Comparison of ENCODE assay signal across 14 cellular contexts in the genomic region with DNA sequence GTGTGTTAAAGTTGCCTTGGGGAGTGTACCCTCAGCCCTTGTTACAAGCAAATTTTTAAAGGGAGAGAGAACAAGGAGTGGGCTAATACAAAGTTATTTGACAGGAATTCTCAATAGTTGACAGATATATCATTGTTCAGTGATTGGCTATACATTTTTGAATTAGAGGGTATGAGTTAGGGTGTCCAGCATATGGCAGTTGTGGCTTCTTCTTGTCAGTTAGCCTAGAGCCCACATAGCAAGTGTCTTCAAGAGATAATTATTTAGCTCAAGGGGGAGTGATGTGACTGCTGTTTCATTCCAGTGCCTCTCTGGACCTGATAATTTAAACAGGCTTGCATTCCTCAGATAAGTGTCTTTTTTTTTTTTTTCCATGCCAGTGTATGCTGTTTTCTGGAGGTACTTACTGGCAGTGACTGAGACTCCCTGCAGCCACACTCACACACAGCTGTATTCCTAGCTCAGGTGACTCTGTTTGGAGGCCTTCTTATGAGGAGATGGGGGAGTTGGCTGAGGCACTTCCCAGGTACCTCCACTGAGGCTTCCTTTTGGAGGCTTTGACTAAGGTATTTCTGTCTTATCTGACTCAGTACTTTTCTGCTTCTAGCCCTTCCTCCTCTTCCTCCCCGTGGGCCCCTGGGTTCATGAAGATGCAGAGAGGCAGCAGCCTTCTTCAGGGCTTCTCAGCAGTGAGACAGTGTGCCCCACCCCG. TPM values are rescaled to one million over a fixed set of nuclear protein-coding genes. Genes with fewer than 3 reads are reported as not detected.
DNase-seq lines count a peak whose midpoint lies in the region; ATAC-seq, FAIRE-seq and TF ChIP-seq lines count a peak whose summit lies in the region.
"Had no signal": no experiment of that assay in that cellular context is flagged by ENCODE, and none has a peak within 500 bp of the region (broad histone marks: within the 10 kb centered on the region; RNA-seq: fewer than 3 reads in every experiment).

No MANE protein-coding gene starts in this region.

- peaks cover 4 to 40% of the 10 kb centered on the region in 2 experiments; a peak in 3 of 5 replicates for H3K4me1 ChIP-seq in K562 (replicated peaks in 1 of 2; ENCODE audit: control insufficient read depth in 2 of 2, insufficient read depth in 2 of 2, low read length in 2 of 2)
- peaks cover 23 to 62% of the 10 kb centered on the region in 2 donors for H3K4me1 ChIP-seq in naive thymus-derived CD4-positive, alpha-beta T cell (ENCODE audit: control insufficient read depth in 2 of 2, insufficient read depth in 2 of 2, low read length in 2 of 2)
- H3K4me1 ChIP-seq: SJCRH30, thyroid gland had no signal

- H3K36me3 ChIP-seq in K562 (ENCODE audit: control insufficient read depth, insufficient read depth, low read length), result peaks cover 8% of the 10 kb centered on the region
- H3K36me3 ChIP-seq in naive thymus-derived CD4-positive, alpha-beta T cell (ENCODE audit: control insufficient read depth in 2 of 3, insufficient read depth in 3 of 3, low read length in 3 of 3), result no peaks in the 10 kb centered on the region
- H3K36me3 ChIP-seq: SJCRH30, thyroid gland had no signal

- H3K36me3 Mint-ChIP-seq in activated CD4-positive, alpha-beta T cell treated with anti-CD3 and anti-CD28 coated beads, Interleukin-2, amount 10 ng/mL, durations not matched to agents 7 days and 5 days (ENCODE audit: low read depth), result peaks cover 24% of the 10 kb centered on the region
- peaks cover 8 to 37% (median 11%) of the 10 kb centered on the region in 5 donors for H3K36me3 Mint-ChIP-seq in naive thymus-derived CD4-positive, alpha-beta T cell

- no peaks in the 10 kb centered on the region for H3K9me1 ChIP-seq in K562 (ENCODE audit: control insufficient read depth, insufficient read depth, low read length)

- H2AFZ ChIP-seq in K562 (ENCODE audit: low read depth, low read length), result peak overlapping the region; percentile 57

- no peak for TF ChIP-seq POLR2A in K562 (conservative IDR thresholded peaks at IDR 0.05)

- no TSS peak for BruUV-seq in K562 (replicated peaks; lab: Mats Ljungman, UMichigan)

- no peaks in the 10 kb centered on the region for H3K79me2 ChIP-seq in K562 (ENCODE audit: control insufficient read depth, insufficient read depth, low read length)

- peaks cover 10% of the 10 kb centered on the region for H3K9me3 Mint-ChIP-seq in activated CD4-positive, alpha-beta T cell treated with anti-CD3 and anti-CD28 coated beads, Interleukin-2, amount 10 ng/mL, durations not matched to agents 7 days and 5 days
- peaks cover 0 to 17% (median 6%) of the 10 kb centered on the region in 11 donors for H3K9me3 Mint-ChIP-seq in naive thymus-derived CD4-positive, alpha-beta T cell

- WGBS in K562 (ENCODE audit: insufficient coverage, low coverage, missing lambda C conversion rate), result 3% methylated on average over 2 of the region's 2 CpGs

- peaks cover 14% of the 10 kb centered on the region for H3K9me3 ChIP-seq in K562 (replicated peaks; ENCODE audit: control insufficient read depth, insufficient read depth, low read depth, low read length)
- H3K9me3 ChIP-seq in naive thymus-derived CD4-positive, alpha-beta T cell (ENCODE audit: control insufficient read depth in 2 of 3, low read length in 3 of 3), result no peaks in the 10 kb centered on the region
- H3K9me3 ChIP-seq: thyroid gland had no signal

- peak; percentile 17 for DNase-seq in activated CD4-positive, alpha-beta T cell treated with anti-CD3 and anti-CD28 coated beads for 48 hours
- no peak for DNase-seq in activated CD4-positive, alpha-beta T cell treated with anti-CD3 and anti-CD28 coated beads, Interleukin-2, amount 10 ng/mL, durations not matched to agents 7 days and 5 days
- DNase-seq in KBM-7 (peak; percentile 7), K562 (ENCODE audit: extremely low read depth in 1 of 4, low spot score in 3 of 4) (peak; percentile 47 to 95 (median 65)), NOMO-1 treated with dmso at 0.1 percent for 144 hours (lab: John Stamatoyannopoulos, UW; ENCODE audit: unreplicated experiment) (no peak)
- DNase-seq in naive thymus-derived CD4-positive, alpha-beta T cell, result no peak
- DNase-seq in effector CD4-positive, alpha-beta T cell, result no peak
- DNase-seq: activated T-cell treated with anti-CD3 and anti-CD28 coated beads, Interleukin-2, amount 50 U/mL, for 1 hour; DMS53; left colon; SJCRH30 had no signal

- TF ChIP-seq CTCF in K562 (IDR thresholded peaks at IDR 0.05 in 2 of 3, conservative IDR thresholded peaks at IDR 0.05 in 1 of 3; ENCODE audit: insufficient read depth in 2 of 3, low read depth in 1 of 3, low read length in 3 of 3), result no peak; a peak in 2 of 6 replicates

- peaks cover 45% of the 10 kb centered on the region for H3K4me1 Mint-ChIP-seq in activated CD4-positive, alpha-beta T cell treated with anti-CD3 and anti-CD28 coated beads, Interleukin-2, amount 10 ng/mL, durations not matched to agents 7 days and 5 days
- H3K4me1 Mint-ChIP-seq in naive thymus-derived CD4-positive, alpha-beta T cell, result peaks cover 46 to 87% (median 80%) of the 10 kb centered on the region in 7 donors
- H3K4me1 Mint-ChIP-seq: brain had no signal

- in situ Hi-C loops in KBM-7 (cut with MboI; ENCODE audit: low pct_unique_long_range_greater_than_20kb, low sequenced_read_pairs), result no loop called here
- in situ Hi-C loops in K562 (cut with MboI), result no loop called here

- peak; percentile 91 for ATAC-seq in K562
- no peak for ATAC-seq in naive thymus-derived CD4-positive, alpha-beta T cell
- no peak for ATAC-seq in HG02642 (IDR thresholded peaks at IDR 0.05; ENCODE audit: poor library complexity, unreplicated experiment)
- ATAC-seq: left colon had no signal

- peak; percentile 98 for TF ChIP-seq EP300 in K562 (IDR thresholded peaks at IDR 0.05; ENCODE audit: low read length)

- intact Hi-C loops in K562 (cut with micrococcal nuclease), result loop anchor here (1.0 to 2.0 kb wide), 3 partner anchors 32 to 46 kb away; a partner anchor contains a TSS
- intact Hi-C loops in naive thymus-derived CD4-positive, alpha-beta T cell (cut with micrococcal nuclease), result loop anchor here (5.0 to 10.0 kb wide), 2 partner anchors 42 to 130 kb away; a partner anchor contains a TSS

- H3K27me3 Mint-ChIP-seq in activated CD4-positive, alpha-beta T cell treated with anti-CD3 and anti-CD28 coated beads, Interleukin-2, amount 10 ng/mL, durations not matched to agents 7 days and 5 days, result no peaks in the 10 kb centered on the region
- no peaks in the 10 kb centered on the region for H3K27me3 Mint-ChIP-seq in naive thymus-derived CD4-positive, alpha-beta T cell
- H3K27me3 Mint-ChIP-seq: brain had no signal

- no peak overlapping the region for H3K4me3 Mint-ChIP-seq in activated CD4-positive, alpha-beta T cell treated with anti-CD3 and anti-CD28 coated beads, Interleukin-2, amount 10 ng/mL, durations not matched to agents 7 days and 5 days
- peak overlapping the region in 5 of 10 donors; percentile 8 to 76 (median 24) for H3K4me3 Mint-ChIP-seq in naive thymus-derived CD4-positive, alpha-beta T cell
- H3K4me3 Mint-ChIP-seq: brain had no signal

- peak; percentile 94 for FAIRE-seq in K562 (lab: Jason Lieb, UNC)

- peak overlapping the region; percentile 55 for H3K4me2 ChIP-seq in K562 (ENCODE audit: insufficient read depth, low read length)

- POLR2A ChIA-PET in activated CD4-positive, alpha-beta T cell treated with anti-CD3 and anti-CD28 coated beads, Interleukin-2, amount 10 ng/mL, durations not matched to agents 7 days and 5 days (lab: Charles Lee), result no interaction called here
- POLR2A ChIA-PET in K562 (lab: Yijun Ruan, JAX), result interaction anchor here (0.5 to 1.3 kb wide), 12 partner anchors 11 to 862 kb away, joined by 3 to 7 read pairs (median 3); no protein-coding TSS in a partner anchor
- POLR2A ChIA-PET in naive thymus-derived CD4-positive, alpha-beta T cell (lab: Charles Lee), result interaction anchor here (0.8 to 2.2 kb wide), 4 partner anchors 9 to 46 kb away, joined by 3 to 9 read pairs (median 6); a partner anchor contains a TSS

- H3K4me3 ChIP-seq in K562, result no peak overlapping the region
- no peak overlapping the region for H3K4me3 ChIP-seq in naive thymus-derived CD4-positive, alpha-beta T cell (ENCODE audit: low read length)
- H3K4me3 ChIP-seq: SJCRH30, thyroid gland had no signal

- CTCF ChIA-PET in activated CD4-positive, alpha-beta T cell treated with anti-CD3 and anti-CD28 coated beads, Interleukin-2, amount 10 ng/mL, durations not matched to agents 7 days and 5 days (lab: Charles Lee), result interaction anchor here (0.7 to 0.9 kb wide), 2 partner anchors 22 to 179 kb away, joined by 3 read pairs; no protein-coding TSS in a partner anchor
- CTCF ChIA-PET in K562 (lab: Yijun Ruan, JAX; ENCODE audit: low intra/inter-chr PET ratio), result no interaction called here
- CTCF ChIA-PET in naive thymus-derived CD4-positive, alpha-beta T cell (lab: Charles Lee), result interaction anchor here (2.7 kb wide), 1 partner anchor 46 kb away, joined by 10 read pairs; no protein-coding TSS in a partner anchor

- no peaks in the 10 kb centered on the region for H4K20me1 ChIP-seq in K562 (replicated peaks; ENCODE audit: control insufficient read depth, insufficient read depth, low read length)

- H3K27me3 ChIP-seq in K562 (ENCODE audit: control insufficient read depth in 2 of 2, insufficient read depth in 2 of 2, low read length in 2 of 2), result no peaks in the 10 kb centered on the region
- H3K27me3 ChIP-seq in naive thymus-derived CD4-positive, alpha-beta T cell (ENCODE audit: control insufficient read depth in 2 of 2, insufficient read depth in 2 of 2, low read length in 2 of 2), result no peaks in the 10 kb centered on the region
- H3K27me3 ChIP-seq: SJCRH30, thyroid gland had no signal

- TF ChIP-seq RAD21 in K562 (CRISPR knock-in tag; conservative IDR thresholded peaks at IDR 0.05 in 1 of 2, IDR thresholded peaks at IDR 0.05 in 1 of 2), result peak in 1 of 2 experiments; percentile 6; a peak in 2 of 4 replicates

- peak overlapping the region; percentile 96 for H3K27ac ChIP-seq in K562 (ENCODE audit: extremely low read depth, low read depth, low read length)
- H3K27ac ChIP-seq in naive thymus-derived CD4-positive, alpha-beta T cell (ENCODE audit: low read depth, low read length), result no peak overlapping the region
- H3K27ac ChIP-seq: SJCRH30, thyroid gland had no signal

- peak overlapping the region in 1 of 2 experiments; percentile 63; a peak in 2 of 4 replicates for H3K9ac ChIP-seq in K562 (ENCODE audit: insufficient read depth in 1 of 2, low read depth in 2 of 2, low read length in 2 of 2)

- no peak overlapping the region for H3K27ac Mint-ChIP-seq in activated CD4-positive, alpha-beta T cell treated with anti-CD3 and anti-CD28 coated beads, Interleukin-2, amount 10 ng/mL, durations not matched to agents 7 days and 5 days
- peak overlapping the region in 8 of 9 donors; percentile 74 to 98 (median 84) for H3K27ac Mint-ChIP-seq in naive thymus-derived CD4-positive, alpha-beta T cell
- H3K27ac Mint-ChIP-seq: brain had no signal

RNA-seq across cellular contexts. Expression of a gene that starts 32.4 kb away (rescaled TPM):
- 10 to 100 TPM; 87.9 to 89.9 TPM for total RNA-seq in activated CD4-positive, alpha-beta T cell treated with anti-CD3 and anti-CD28 coated beads, Interleukin-2, amount 10 ng/mL, durations not matched to agents 7 days and 5 days
- 173 and 433 TPM in 2 replicates for total RNA-seq in K562 (2011; cell fraction: chromatin; rRNA removed; ENCODE audit: low replicate concordance)
- 69.9 and 88.0 TPM in 2 replicates for total RNA-seq in K562 (2011; cell fraction: nucleolus; rRNA removed)
- 156 and 175 TPM in 2 replicates for total RNA-seq in K562 (2011; cell fraction: nucleoplasm; rRNA removed)
- 50.1 and 55.0 TPM in 2 replicates for total RNA-seq in K562 (2014; rRNA removed)
- total RNA-seq in K562 (2014; rRNA removed; fragmentation: Illumina TruSeq; extraction: Trizol), result 98.4 and 106 TPM in 2 replicates
- 77.7 and 79.5 TPM in 2 replicates for total RNA-seq in K562 (2015; rRNA removed; fragmentation: Illumina TruSeq; extraction: Trizol)
- total RNA-seq in K562 (2021), result 83.1 and 83.2 TPM in 2 replicates
- polyA plus RNA-seq in K562 (2011; rRNA removed), result 126 and 128 TPM in 2 replicates
- 19.6 and 49.4 TPM in 2 replicates for polyA plus RNA-seq in K562 (2011; cell fraction: cytosol; rRNA removed)
- 310 and 362 TPM in 2 replicates for polyA plus RNA-seq in K562 (2011; cell fraction: nucleus; rRNA removed)
- polyA plus RNA-seq in K562 (2012), result 30.0 and 50.2 TPM in 2 replicates
- 62.7 and 68.0 TPM in 2 replicates for polyA plus RNA-seq in K562 (2014; fragmentation: Illumina TruSeq; extraction: Trizol)
- polyA plus RNA-seq in K562 (2014; fragmentation: Nextera tagmentation; extraction: Ambion mirVana), result 10 to 100 TPM; 30.6 to 77.7 TPM
- polyA plus RNA-seq in K562 (2014; rRNA removed), result 57.4 and 61.2 TPM in 2 replicates
- 163 and 190 TPM in 2 replicates for polyA minus RNA-seq in K562 (2011; rRNA and poly(A)+ RNA removed)
- polyA minus RNA-seq in K562 (2011; cell fraction: cytosol; rRNA and poly(A)+ RNA removed), result 32.6 and 42.3 TPM in 2 replicates
- polyA minus RNA-seq in K562 (2011; cell fraction: nucleus; rRNA and poly(A)+ RNA removed), result 289 and 483 TPM in 2 replicates
- 100 to 1,000 TPM; 169 to 268 (median 193) TPM for total RNA-seq in naive thymus-derived CD4-positive, alpha-beta T cell
- polyA plus RNA-seq in naive thymus-derived CD4-positive, alpha-beta T cell, result 10 to 100 TPM; 67.0 to 71.0 TPM

Comparison
In these comparisons a context has a peak if more than half of its experiments do, and no peak if none do; other contexts are left out.
1. DNase-seq: peak in activated CD4-positive, alpha-beta T cell treated with anti-CD3 and anti-CD28 coated beads for 48 hours (single experiment), KBM-7 (single experiment) and K562 (4 of 4); none in activated CD4-positive, alpha-beta T cell treated with anti-CD3 and anti-CD28 coated beads, Interleukin-2, amount 10 ng/mL, durations not matched to agents 7 days and 5 days (single experiment), naive thymus-derived CD4-positive, alpha-beta T cell (0 of 9), effector CD4-positive, alpha-beta T cell (single experiment) and NOMO-1 treated with dmso at 0.1 percent for 144 hours (single experiment).